8 cellular contexts compared by ENCODE assay signal in genomic region chr5:141617682-141618029, GRCh38. TPM values are rescaled to one million over a fixed set of nuclear protein-coding genes. Genes with fewer than 3 reads are reported as not detected.
DNase-seq lines count a peak whose midpoint lies in the region; ATAC-seq and TF ChIP-seq lines count a peak whose summit lies in the region.

No MANE protein-coding gene starts in this region.

- H3K23ac ChIP-seq in IMR-90 (ENCODE audit: low read depth, low read length), result peak overlapping the region; percentile 67

- H3K4me1 ChIP-seq in IMR-90 (ENCODE audit: control insufficient read depth, insufficient read depth, low read length) (0 out of 2 replicates have a peak, but pooled peaks cover 3% of the 10 kb centered on the region), breast epithelium (no peaks in the 10 kb centered on the region), mononuclear cell (ENCODE audit: insufficient read depth, low read length) (peaks cover 64% of the 10 kb centered on the region)

- TF ChIP-seq CTCF in AG04449 (IDR thresholded peaks at IDR 0.05; ENCODE audit: insufficient read depth, low read length, missing control alignments) (no peak), IMR-90 (conservative IDR thresholded peaks at IDR 0.05; ENCODE audit: low read depth, low read length) (no peak), breast epithelium (IDR thresholded peaks at IDR 0.05) (no peak), GM10248 (IDR thresholded peaks at IDR 0.05; ENCODE audit: control extremely low read depth, extremely low read depth, low read depth, missing control alignments) (no peak)

- POLR2A ChIA-PET in AG04449 (lab: Yijun Ruan, JAX) (no interaction called here), IMR-90 (lab: Charles Lee; ENCODE audit: unreplicated experiment) (no interaction called here), GM10248 (lab: Yijun Ruan, JAX) (interaction anchor here (1.3 kb wide), 1 partner anchor 19 kb away, joined by 6 read pairs; the partner anchor contains the start of genes HDAC3 and RELL2)

- no peak for TF ChIP-seq POLR2A in IMR-90 (IDR thresholded peaks at IDR 0.05; ENCODE audit: low read depth, low read length)
- no peak for TF ChIP-seq POLR2A in breast epithelium (IDR thresholded peaks at IDR 0.05)

- peak overlapping the region; percentile 99 for H3K4me2 ChIP-seq in IMR-90 (ENCODE audit: low read depth, low read length)

- H4K91ac ChIP-seq in IMR-90 (ENCODE audit: insufficient read depth, low read depth, low read length), result no peak overlapping the region

- peak overlapping the region; percentile 74; the same call in 1 of the 2 replicates for H3K9ac ChIP-seq in IMR-90 (ENCODE audit: low read depth, low read length)

- peaks cover 3% of the 10 kb centered on the region; the same call in 1 of the 2 replicates for H4K20me1 ChIP-seq in IMR-90 (ENCODE audit: insufficient read depth, low read length)

- H3K4me3 ChIP-seq in AG04449 (ENCODE audit: low read depth, low read length) (peak overlapping the region; percentile 74), IMR-90 (ENCODE audit: insufficient read depth, low read depth, low read length) (peak overlapping the region; percentile 55), breast epithelium (peak overlapping the region; percentile 93 to 99 (median 98)), mononuclear cell (ENCODE audit: low read length) (peak overlapping the region; percentile 93)

- no peak for DNase-seq in AG04449 (ENCODE audit: low read depth, low spot score)
- DNase-seq in IMR-90, result no peak
- DNase-seq in breast epithelium (ENCODE audit: low spot score in 2 of 2), result no peak
- DNase-seq in GM10248 (ENCODE audit: extremely low spot score), result no peak
- DNase-seq in activated effector memory CD4-positive, alpha-beta T cell treated with Interleukin-2 at 50 U/mL for 16 hours, result no peak
- no peak for DNase-seq in stimulated activated CD4-positive, alpha-beta T cell treated with anti-CD3 and anti-CD28 coated beads, Interleukin-12 subunit alpha, Interleukin-12 subunit beta, amount 100 ng/mL, for 4 hours

- intact Hi-C loops in IMR-90 (cut with micrococcal nuclease) (loop anchor here (2.0 kb wide), 1 partner anchor 13 kb away; no protein-coding TSS in a partner anchor), breast epithelium (cut with DNase I; ENCODE audit: low total_unique reads) (no loop called here)

- H3K36me3 ChIP-seq in IMR-90 (ENCODE audit: control insufficient read depth, insufficient read depth, low read length) (peaks cover 15% of the 10 kb centered on the region), breast epithelium (peaks cover 5% of the 10 kb centered on the region)

- TSS peak; percentile 29 for BruUV-seq in IMR-90 (replicated peaks; lab: Mats Ljungman, UMichigan)

- H2AK5ac ChIP-seq in IMR-90 (ENCODE audit: low read depth, low read length), result no peak overlapping the region

- no peak for TF ChIP-seq RAD21 in IMR-90 (IDR thresholded peaks at IDR 0.05; ENCODE audit: low read length)

- H3K9me1 ChIP-seq in IMR-90 (ENCODE audit: insufficient read depth, low read length), result peaks cover 2% of the 10 kb centered on the region; the same call in 1 of the 2 replicates

- H4K8ac ChIP-seq in IMR-90 (ENCODE audit: low read depth in 2 of 2, low read length in 2 of 2), result peak overlapping the region in 1 of 2 experiments; percentile 14; a peak in 2 of 4 replicates

- no peak overlapping the region for H2BK15ac ChIP-seq in IMR-90 (ENCODE audit: low read depth, low read length)

- H3K79me1 ChIP-seq in IMR-90 (ENCODE audit: low read depth in 1 of 2, low read length in 2 of 2), result peaks cover 14 to 33% of the 10 kb centered on the region in 2 experiments

- dilution Hi-C loops in IMR-90 (cut with HindIII; ENCODE audit: low sequenced_read_pairs, unreplicated experiment), result no loop called here

- WGBS in IMR-90 (ENCODE audit: extremely low coverage in 2 of 2, insufficient read length in 1 of 2), 2 experiments, result no CpG with 5 or more reads among the region's 9 CpGs

- H2BK5ac ChIP-seq in IMR-90 (ENCODE audit: low read depth, low read length, poor library complexity, severe bottlenecking), result no peak overlapping the region

- H4K5ac ChIP-seq in IMR-90 (ENCODE audit: low read depth, low read length), result no peak overlapping the region

- in situ Hi-C loops in IMR-90 (cut with MboI; ENCODE audit: low sequenced_read_pairs), result no loop called here

- H2AK9ac ChIP-seq in IMR-90 (replicated peaks; ENCODE audit: low read depth, low read length, poor library complexity), result no peak overlapping the region

- no peaks in the 10 kb centered on the region for H3K9me3 ChIP-seq in IMR-90 (ENCODE audit: control insufficient read depth, insufficient read depth, low read length)
- H3K9me3 ChIP-seq in breast epithelium, result no peaks in the 10 kb centered on the region
- no peaks in the 10 kb centered on the region for H3K9me3 ChIP-seq in mononuclear cell (ENCODE audit: low read depth, low read length)

- peak overlapping the region; percentile 54 for H3K14ac ChIP-seq in IMR-90 (replicated peaks; ENCODE audit: low read depth, low read length)

- ATAC-seq in IMR-90 (ENCODE audit: low read depth) (no peak), esophagus mucosa (no peak)

- 0 out of 2 replicates have a peak overlapping the region, but pooled peaks have one; percentile 48 for H3K4ac ChIP-seq in IMR-90 (ENCODE audit: low read depth, low read length)

- H3K18ac ChIP-seq in IMR-90 (ENCODE audit: low read depth, low read length), result no peak overlapping the region

- H3K27me3 ChIP-seq in IMR-90 (ENCODE audit: control insufficient read depth, insufficient read depth, low read length) (no peaks in the 10 kb centered on the region), breast epithelium (no peaks in the 10 kb centered on the region), mononuclear cell (ENCODE audit: insufficient read depth, low read length) (no peaks in the 10 kb centered on the region)

- no peak overlapping the region for H3K27ac ChIP-seq in IMR-90 (ENCODE audit: insufficient read depth, low read length)
- H3K27ac ChIP-seq in breast epithelium, result peak overlapping the region; percentile 98

- H2BK120ac ChIP-seq in IMR-90 (ENCODE audit: low read depth, low read length), result no peak overlapping the region

- H2BK20ac ChIP-seq in IMR-90 (ENCODE audit: low read depth, low read length), result no peak overlapping the region

- CTCF ChIA-PET in AG04449 (lab: Yijun Ruan, JAX), result interaction anchor here (1.0 to 16.3 kb wide), 5 partner anchors 8 to 37 kb away, joined by 3 to 413 read pairs (median 259); partner anchors contain the start of genes HDAC3 and RELL2
- CTCF ChIA-PET in IMR-90 (lab: Yijun Ruan, JAX), result interaction anchor here (1.0 to 6.7 kb wide), 3 partner anchors 9 to 74 kb away, joined by 3 to 94 read pairs (median 5); no protein-coding TSS in a partner anchor
- CTCF ChIA-PET in GM10248 (lab: Yijun Ruan, JAX), result interaction anchor here (1.1 to 17.1 kb wide), 8 partner anchors 14 to 142 kb away, joined by 3 to 442 read pairs (median 7); partner anchors contain the start of genes HDAC3, PCDHGC3 and RELL2

- H2AFZ ChIP-seq in IMR-90 (replicated peaks; ENCODE audit: low read length, poor library complexity), result no peak overlapping the region

- 0 out of 2 replicates have a peak overlapping the region, but pooled peaks have one; percentile 59 for H3K56ac ChIP-seq in IMR-90 (ENCODE audit: extremely low read depth, insufficient read depth, low read length)

TF ChIP-seq in IMR-90, 13 proteins besides CTCF, POLR2A, EP300 and RAD21:
- TF ChIP-seq BHLHE40 (IDR thresholded peaks at IDR 0.05; ENCODE audit: low read depth, low read length) (no peak), MAFK (IDR thresholded peaks at IDR 0.05; ENCODE audit: low read depth, low read length) (no peak), RFX5 (IDR thresholded peaks at IDR 0.05; ENCODE audit: low read depth, low read length) (no peak)
- TF ChIP-seq, protein P1, sequence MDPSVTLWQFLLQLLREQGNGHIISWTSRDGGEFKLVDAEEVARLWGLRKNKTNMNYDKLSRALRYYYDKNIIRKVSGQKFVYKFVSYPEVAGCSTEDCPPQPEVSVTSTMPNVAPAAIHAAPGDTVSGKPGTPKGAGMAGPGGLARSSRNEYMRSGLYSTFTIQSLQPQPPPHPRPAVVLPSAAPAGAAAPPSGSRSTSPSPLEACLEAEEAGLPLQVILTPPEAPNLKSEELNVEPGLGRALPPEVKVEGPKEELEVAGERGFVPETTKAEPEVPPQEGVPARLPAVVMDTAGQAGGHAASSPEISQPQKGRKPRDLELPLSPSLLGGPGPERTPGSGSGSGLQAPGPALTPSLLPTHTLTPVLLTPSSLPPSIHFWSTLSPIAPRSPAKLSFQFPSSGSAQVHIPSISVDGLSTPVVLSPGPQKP (IDR thresholded peaks at IDR 0.05; ENCODE audit: borderline replicate concordance, low read depth, low read length), result no peak

RNA-seq across cellular contexts. Expression of gene DIAPH1, which starts 1.1 kb away (rescaled TPM):
- total RNA-seq in IMR-90 (2012; rRNA removed) (12.0 and 15.8 TPM in 2 replicates), breast epithelium (10 to 100 TPM; 58.8 to 64.8 (median 63.6) TPM), mononuclear cell (81.9 TPM), esophagus mucosa (108 TPM)
- polyA plus RNA-seq in IMR-90 (2012; rRNA removed), result 30.7 and 37.4 TPM in 2 replicates
- 16.8 and 22.1 TPM in 2 replicates for polyA plus RNA-seq in IMR-90 (2012; cell fraction: cytosol; rRNA removed)
- 53.9 and 92.2 TPM in 2 replicates for polyA plus RNA-seq in IMR-90 (2012; cell fraction: nucleus; rRNA removed; ENCODE audit: low replicate concordance)

RNA-seq across cellular contexts. Expression of gene HDAC3, which starts 19.0 kb away (rescaled TPM):
- total RNA-seq in IMR-90 (2012; rRNA removed), result 71.7 and 84.2 TPM in 2 replicates
- polyA plus RNA-seq in IMR-90 (2012; rRNA removed), result 78.6 and 89.7 TPM in 2 replicates
- 46.2 and 62.2 TPM in 2 replicates for polyA plus RNA-seq in IMR-90 (2012; cell fraction: cytosol; rRNA removed)
- 123 and 229 TPM in 2 replicates for polyA plus RNA-seq in IMR-90 (2012; cell fraction: nucleus; rRNA removed; ENCODE audit: low replicate concordance)
- 10 to 100 TPM; 50.2 to 52.5 (median 52.1) TPM for total RNA-seq in breast epithelium
- total RNA-seq in mononuclear cell, result 30.5 TPM
- total RNA-seq in esophagus mucosa, result 48.2 TPM

RNA-seq across cellular contexts. Expression of gene RELL2, which starts 19.1 kb away (rescaled TPM):
- total RNA-seq in IMR-90 (2012; rRNA removed) (2.2 TPM in 2 replicates), breast epithelium (1 to 10 TPM; 1.3 to 4.3 (median 4.0) TPM), mononuclear cell (6.6 TPM), esophagus mucosa (4.5 TPM)
- 7.6 and 9.1 TPM in 2 replicates for polyA plus RNA-seq in IMR-90 (2012; rRNA removed)
- polyA plus RNA-seq in IMR-90 (2012; cell fraction: cytosol; rRNA removed), result 6.7 and 7.8 TPM in 2 replicates
- 18.2 and 44.0 TPM in 2 replicates for polyA plus RNA-seq in IMR-90 (2012; cell fraction: nucleus; rRNA removed; ENCODE audit: low replicate concordance)

RNA-seq across cellular contexts. Expression of gene FCHSD1, which starts 33.6 kb away (rescaled TPM):
- 32.8 and 33.2 TPM in 2 replicates for total RNA-seq in IMR-90 (2012; rRNA removed)
- polyA plus RNA-seq in IMR-90 (2012; rRNA removed), result 58.7 and 62.1 TPM in 2 replicates
- polyA plus RNA-seq in IMR-90 (2012; cell fraction: cytosol; rRNA removed), result 28.5 and 58.9 TPM in 2 replicates
- polyA plus RNA-seq in IMR-90 (2012; cell fraction: nucleus; rRNA removed; ENCODE audit: low replicate concordance), result 598 and 798 TPM in 2 replicates
- total RNA-seq in breast epithelium, result 10 to 100 TPM; 18.1 to 32.1 (median 24.3) TPM
- total RNA-seq in mononuclear cell, result 41.1 TPM
- total RNA-seq in esophagus mucosa, result 5.8 TPM
